ENCODE assay signal across 1 cellular context in genomic region chr2:134669731-134670669, GRCh38.
TF ChIP-seq lines count a peak whose summit lies in the region.

No MANE protein-coding gene starts in this region.

TF ChIP-seq in GM23338, 12 proteins besides CTCF, POLR2A, EP300 and RAD21 (continued from another document):
- no peak for TF ChIP-seq ZNF462 (CRISPR knock-in tag; IDR thresholded peaks at IDR 0.05)
- TF ChIP-seq EZH2 (IDR thresholded peaks at IDR 0.05; ENCODE audit: low read depth, unreplicated experiment) = no peak
- TF ChIP-seq JUNB (IDR thresholded peaks at IDR 0.05; ENCODE audit: unreplicated experiment) = no peak
- no peak for TF ChIP-seq NANOG (IDR thresholded peaks at IDR 0.05; ENCODE audit: borderline replicate concordance)
- no peak for TF ChIP-seq POLR2AphosphoS5 (IDR thresholded peaks at IDR 0.05; ENCODE audit: low read depth)
- no peak for TF ChIP-seq CREB1 (CRISPR knock-in tag; IDR thresholded peaks at IDR 0.05; ENCODE audit: low read depth)
TF ChIP-seq in GM23338: peak in this region for 0.
